Comparison of ENCODE assay signal across 8 cellular contexts in the genomic region with DNA sequence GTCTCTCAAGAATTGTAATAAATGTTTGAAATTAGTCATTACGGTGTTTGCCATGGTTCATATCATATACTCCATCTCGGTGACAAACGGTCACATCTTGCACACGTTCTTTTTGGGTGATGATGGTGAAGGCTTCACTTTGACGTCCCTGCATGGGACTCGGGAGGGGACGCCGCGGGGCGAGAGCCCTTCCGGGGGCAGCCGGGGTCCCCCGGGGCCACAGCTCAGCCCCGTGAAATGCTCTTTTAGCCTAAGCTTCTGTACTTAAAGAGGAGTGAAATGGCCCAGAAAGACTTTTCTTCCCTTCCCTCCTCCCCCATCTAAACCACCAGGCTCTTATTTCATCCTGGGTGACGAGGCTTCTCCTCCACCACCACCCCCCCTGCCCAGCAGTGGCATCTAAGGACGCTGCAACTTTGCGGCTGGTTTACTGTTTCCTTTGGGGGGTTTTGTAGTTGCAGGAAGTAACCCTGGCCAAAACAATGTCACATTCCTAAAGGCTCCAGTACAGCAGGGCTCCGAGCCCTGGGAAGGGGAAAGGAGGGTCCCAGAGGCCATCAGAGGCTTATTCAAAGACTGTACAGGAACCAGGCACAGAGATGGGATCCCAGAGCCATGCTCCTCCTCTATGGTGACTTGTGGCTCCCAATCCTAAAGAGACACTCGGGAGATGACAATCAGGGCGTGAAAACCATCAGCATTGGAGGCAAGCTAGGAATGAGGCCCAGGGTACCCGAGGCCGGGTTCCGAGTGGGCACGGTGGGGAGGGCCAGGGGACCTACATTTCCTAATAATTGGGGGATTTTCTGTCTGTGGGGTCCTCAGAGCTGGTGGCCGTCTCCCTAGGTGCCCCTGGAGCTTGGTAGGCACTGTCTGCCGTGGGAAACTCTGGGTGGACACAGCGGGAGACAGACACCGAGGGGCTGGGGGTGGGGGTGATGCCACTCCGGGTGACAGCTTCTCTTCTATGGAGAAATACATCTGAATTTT.
A peak's percentile ranks its signal among the peaks of the same experiment; 100 is the strongest.
DNase-seq lines count a peak whose midpoint lies in the region; ATAC-seq and TF ChIP-seq lines count a peak whose summit lies in the region.

No MANE protein-coding gene starts in this region.

- TF ChIP-seq POLR2A in transverse colon (IDR thresholded peaks at IDR 0.05), result no peak

- H3K4me3 Mint-ChIP-seq in activated T-helper 17 cell treated with anti-CD3 and anti-CD28 coated beads, Interleukin-2, amount 50 U/mL, for 72 hours, result peak overlapping the region; percentile 78
- H3K4me3 Mint-ChIP-seq in natural killer cell treated with Interleukin-12 subunit alpha and Interleukin-12 subunit beta and Interleukin-15 and Interleukin-18, amount 100 ng/mL, for 72 hours, result peak overlapping the region; percentile 62
- peak overlapping the region; percentile 81 for H3K4me3 Mint-ChIP-seq in stimulated activated naive CD8-positive, alpha-beta T cell treated with anti-CD3 and anti-CD28 coated beads, Interleukin-15, amount 100 ng/mL, for 72 hours

- H3K4me1 Mint-ChIP-seq in activated T-helper 17 cell treated with anti-CD3 and anti-CD28 coated beads, Interleukin-2, amount 50 U/mL, for 72 hours, result peaks cover 10% of the 10 kb centered on the region
- H3K4me1 Mint-ChIP-seq in natural killer cell treated with Interleukin-12 subunit alpha and Interleukin-12 subunit beta and Interleukin-15 and Interleukin-18, amount 100 ng/mL, for 72 hours (ENCODE audit: low read depth in 2 of 2), result peaks cover 6 to 13% of the 10 kb centered on the region in 2 donors
- peaks cover 43% of the 10 kb centered on the region for H3K4me1 Mint-ChIP-seq in stimulated activated naive CD8-positive, alpha-beta T cell treated with anti-CD3 and anti-CD28 coated beads, Interleukin-15, amount 100 ng/mL, for 72 hours

- H3K4me1 ChIP-seq in transverse colon, result no peaks in the 10 kb centered on the region

- H3K36me3 ChIP-seq in transverse colon, result no peaks in the 10 kb centered on the region

- H3K9me3 ChIP-seq in transverse colon, result no peaks in the 10 kb centered on the region

- peaks cover 14% of the 10 kb centered on the region for H3K27me3 ChIP-seq in transverse colon

- DNase-seq in RPMI7951 (ENCODE audit: low read depth), result peak; percentile 30
- no peak for DNase-seq in natural killer cell treated with Interleukin-12 subunit alpha and Interleukin-12 subunit beta and Interleukin-15 and Interleukin-18, amount 100 ng/mL, for 72 hours (ENCODE audit: low spot score)
- peak; percentile 55 to 80 for DNase-seq in stimulated activated naive CD8-positive, alpha-beta T cell treated with anti-CD3 and anti-CD28 coated beads, Interleukin-15, amount 100 ng/mL, for 72 hours
- no peak for DNase-seq in transverse colon
- DNase-seq in hippocampal formation (lab: John Stamatoyannopoulos, UW), result no peak

- WGBS in transverse colon (ENCODE audit: low coverage in 1 of 2), 2 donors, result 61 to 70% methylated on average over 10 to 28 of the region's 29 CpGs

- H3K27ac Mint-ChIP-seq in activated T-helper 17 cell treated with anti-CD3 and anti-CD28 coated beads, Interleukin-2, amount 50 U/mL, for 72 hours, result peak overlapping the region; percentile 88
- H3K27ac Mint-ChIP-seq in natural killer cell treated with Interleukin-12 subunit alpha and Interleukin-12 subunit beta and Interleukin-15 and Interleukin-18, amount 100 ng/mL, for 72 hours, result peak overlapping the region; percentile 33 to 83
- H3K27ac Mint-ChIP-seq in stimulated activated naive CD8-positive, alpha-beta T cell treated with anti-CD3 and anti-CD28 coated beads, Interleukin-15, amount 100 ng/mL, for 72 hours, result peak overlapping the region; percentile 98 to 99

- ATAC-seq in activated T-helper 17 cell treated with anti-CD3 and anti-CD28 coated beads, Interleukin-2, amount 50 U/mL, for 72 hours (replicated peaks), result peak; percentile 91
- ATAC-seq in natural killer cell treated with Interleukin-12 subunit alpha and Interleukin-12 subunit beta and Interleukin-15 and Interleukin-18, amount 100 ng/mL, for 72 hours, result peak; percentile 61 to 82
- ATAC-seq in stimulated activated naive CD8-positive, alpha-beta T cell treated with anti-CD3 and anti-CD28 coated beads, Interleukin-15, amount 100 ng/mL, for 72 hours, result peak; percentile 89
- no peak for ATAC-seq in GM19035 (IDR thresholded peaks at IDR 0.05; ENCODE audit: unreplicated experiment)
- ATAC-seq in HG03159 (IDR thresholded peaks at IDR 0.05; ENCODE audit: unreplicated experiment), result no peak

- TF ChIP-seq CTCF in transverse colon (IDR thresholded peaks at IDR 0.05), result no peak

- intact Hi-C loops in transverse colon (cut with DNase I; ENCODE audit: low total_unique reads), result no loop called here

- H3K36me3 Mint-ChIP-seq in activated T-helper 17 cell treated with anti-CD3 and anti-CD28 coated beads, Interleukin-2, amount 50 U/mL, for 72 hours (ENCODE audit: low read depth), result no peaks in the 10 kb centered on the region
- no peaks in the 10 kb centered on the region for H3K36me3 Mint-ChIP-seq in natural killer cell treated with Interleukin-12 subunit alpha and Interleukin-12 subunit beta and Interleukin-15 and Interleukin-18, amount 100 ng/mL, for 72 hours

- no peaks in the 10 kb centered on the region for H3K27me3 Mint-ChIP-seq in activated T-helper 17 cell treated with anti-CD3 and anti-CD28 coated beads, Interleukin-2, amount 50 U/mL, for 72 hours
- H3K27me3 Mint-ChIP-seq in natural killer cell treated with Interleukin-12 subunit alpha and Interleukin-12 subunit beta and Interleukin-15 and Interleukin-18, amount 100 ng/mL, for 72 hours, result peaks cover 8 to 12% of the 10 kb centered on the region in 2 donors
- no peaks in the 10 kb centered on the region for H3K27me3 Mint-ChIP-seq in stimulated activated naive CD8-positive, alpha-beta T cell treated with anti-CD3 and anti-CD28 coated beads, Interleukin-15, amount 100 ng/mL, for 72 hours

- H3K4me3 ChIP-seq in transverse colon, result no peak overlapping the region

- H3K9me3 Mint-ChIP-seq in activated T-helper 17 cell treated with anti-CD3 and anti-CD28 coated beads, Interleukin-2, amount 50 U/mL, for 72 hours, result no peaks in the 10 kb centered on the region
- no peaks in the 10 kb centered on the region for H3K9me3 Mint-ChIP-seq in natural killer cell treated with Interleukin-12 subunit alpha and Interleukin-12 subunit beta and Interleukin-15 and Interleukin-18, amount 100 ng/mL, for 72 hours
- peaks cover 0 to 8% of the 10 kb centered on the region in 2 donors for H3K9me3 Mint-ChIP-seq in stimulated activated naive CD8-positive, alpha-beta T cell treated with anti-CD3 and anti-CD28 coated beads, Interleukin-15, amount 100 ng/mL, for 72 hours

- in situ Hi-C loops in transverse colon (cut with MboI; ENCODE audit: low pct_ligation_motif_present in 1 of 4, low pct_unique_long_range_greater_than_20kb in 1 of 4, low sequenced_read_pairs in 3 of 4), result no loop called here

- no peak for TF ChIP-seq EP300 in transverse colon (IDR thresholded peaks at IDR 0.05; ENCODE audit: low read depth)

- no peak overlapping the region for H3K27ac ChIP-seq in transverse colon

Comparison
In these comparisons a context has a peak if more than half of its experiments do, and no peak if none do; other contexts are left out.
1. DNase-seq: peak in RPMI7951 (single experiment) and stimulated activated naive CD8-positive, alpha-beta T cell treated with anti-CD3 and anti-CD28 coated beads, Interleukin-15, amount 100 ng/mL, for 72 hours (2 of 2); none in natural killer cell treated with Interleukin-12 subunit alpha and Interleukin-12 subunit beta and Interleukin-15 and Interleukin-18, amount 100 ng/mL, for 72 hours (single experiment), transverse colon (single experiment) and hippocampal formation (0 of 2).
2. ATAC-seq: peak in activated T-helper 17 cell treated with anti-CD3 and anti-CD28 coated beads, Interleukin-2, amount 50 U/mL, for 72 hours (single experiment), natural killer cell treated with Interleukin-12 subunit alpha and Interleukin-12 subunit beta and Interleukin-15 and Interleukin-18, amount 100 ng/mL, for 72 hours (2 of 2) and stimulated activated naive CD8-positive, alpha-beta T cell treated with anti-CD3 and anti-CD28 coated beads, Interleukin-15, amount 100 ng/mL, for 72 hours (single experiment); none in GM19035 (single experiment) and HG03159 (single experiment).
3. Peak in every context shown above with its lines, with median percentiles within 50 percentile points of each other: H3K27ac Mint-ChIP-seq and H3K4me3 Mint-ChIP-seq.